In genomic region chr4:62548108-62548524, GRCh38 we compare ENCODE assay signal across 25 cellular contexts.
A peak's percentile ranks its signal among the peaks of the same experiment; 100 is the strongest.
DNase-seq lines count a peak whose midpoint lies in the region; ATAC-seq and TF ChIP-seq lines count a peak whose summit lies in the region.
"Had no signal": no experiment of that assay in that cellular context is flagged by ENCODE, and none has a peak within 500 bp of the region (broad histone marks: within the 10 kb centered on the region; RNA-seq: fewer than 3 reads in every experiment).

No MANE protein-coding gene starts in this region.

- no CpG with 5 or more reads among the region's 13 CpGs for WGBS in H9 (ENCODE audit: extremely low coverage, insufficient read length, low lambda C conversion rate)
- 55% methylated on average over 13 of the region's 13 CpGs for WGBS in heart right ventricle, 2 donors
- 61 to 64% (median 62%) methylated on average over 13 of the region's 13 CpGs for whole genome bisulfite sequencing in psoas muscle, 3 donors

- no peak overlapping the region for H3K18ac ChIP-seq in H9 (ENCODE audit: insufficient read length, low read depth, low read length)

- no peak overlapping the region for H2BK120ac ChIP-seq in H9 (ENCODE audit: low read depth, low read length, poor library complexity, severe bottlenecking)

- no peaks in the 10 kb centered on the region; the same call in 1 of the 2 replicates for H3K4me1 ChIP-seq in H9 (ENCODE audit: insufficient read depth, low read length)
- H3K4me1 ChIP-seq in heart right ventricle: peaks cover 0 to 6% (median 0%) of the 10 kb centered on the region in 9 donors
- H3K4me1 ChIP-seq in psoas muscle: no peaks in the 10 kb centered on the region
- H3K4me1 ChIP-seq: adrenal gland, thyroid gland had no signal

- H3K27ac ChIP-seq in H9 (ENCODE audit: insufficient read length, low read depth, low read length): no peak overlapping the region
- peak overlapping the region in 2 of 10 donors; percentile 7 to 15 for H3K27ac ChIP-seq in heart right ventricle
- no peak overlapping the region for H3K27ac ChIP-seq in psoas muscle
- H3K27ac ChIP-seq: adrenal gland, cardiac muscle cell, thyroid gland had no signal

- no peak overlapping the region for H3K23ac ChIP-seq in H9 (ENCODE audit: insufficient read length, low read depth, low read length)

- no peak overlapping the region for H2BK20ac ChIP-seq in H9 (ENCODE audit: low read depth, low read length, poor library complexity, severe bottlenecking)

- no peak overlapping the region for H3K56ac ChIP-seq in H9 (ENCODE audit: insufficient read length, low read depth, low read length)

- no peak overlapping the region for H3K4ac ChIP-seq in H9 (ENCODE audit: low read depth, low read length)

- no peak overlapping the region for H3K4me3 ChIP-seq in heart right ventricle
- H3K4me3 ChIP-seq in psoas muscle: no peak overlapping the region
- H3K4me3 ChIP-seq: adrenal gland, cardiac muscle cell, K562, thyroid gland had no signal

- H4K20me1 ChIP-seq in H9 (ENCODE audit: control insufficient read depth, insufficient read depth, insufficient read length): no peaks in the 10 kb centered on the region

- no peaks in the 10 kb centered on the region for H3K36me3 Mint-ChIP-seq in H9 (ENCODE audit: insufficient read depth in 1 of 3, low read depth in 3 of 3)
- no peaks in the 10 kb centered on the region for H3K36me3 Mint-ChIP-seq in stimulated activated memory B cell treated with anti-CD40 and anti-IgM and Interleukin-4, amounts not matched to agents 10 μg/mL and 1 μg/mL and 100 μg/mL, for 72 hours
- H3K36me3 Mint-ChIP-seq: CD4-positive, alpha-beta memory T cell; natural killer cell treated with Interleukin-12 subunit alpha and Interleukin-12 subunit beta and Interleukin-15 and Interleukin-18, amount 100 ng/mL, for 72 hours; stimulated activated effector memory CD8-positive, alpha-beta T cell treated with anti-CD3 and anti-CD28 coated beads, Interleukin-12 subunit alpha, Interleukin-12 subunit beta, amount 100 ng/mL, for 72 hours had no signal

- TF ChIP-seq CTCF in H9 (conservative IDR thresholded peaks at IDR 0.05) (peak; percentile 44; the same call in 2 of the 3 replicates), heart right ventricle (IDR thresholded peaks at IDR 0.05) (peak in 1 of 9 donors; percentile 14), psoas muscle (IDR thresholded peaks at IDR 0.05) (no peak)

- DNase-seq in H9 (peak; percentile 65), SK-MEL-5 (ENCODE audit: low read depth, low spot score) (peak; percentile 15), heart right ventricle (peak; percentile 49 to 59), psoas muscle (peak; percentile 36 to 67), OCI-M1 (lab: John Stamatoyannopoulos, UW) (no peak), NOMO-1 (lab: John Stamatoyannopoulos, UW; ENCODE audit: unreplicated experiment in 2 of 2) (no peak), left colon (no peak)
- DNase-seq: activated CD4-positive, alpha-beta T cell treated with anti-CD3 and anti-CD28 coated beads for 4 hours; activated CD8-positive, alpha-beta memory T cell treated with anti-CD3 and anti-CD28 coated beads, Interleukin-2, amount 50 U/mL, for 48 hours; activated gamma-delta T cell; adrenal gland; CD4-positive, alpha-beta memory T cell; DMS53; effector CD8-positive, alpha-beta T cell; mesenchymal stem cell; NCI-H1092 treated with DMSO at 0.1 percent for 48 hours; NCI-H524 treated with DMSO at 0.1 percent for 48 hours; stimulated activated CD4-positive, alpha-beta T cell treated with anti-CD3 and anti-CD28 coated beads, Interleukin-12 subunit alpha, Interleukin-12 subunit beta, amount 100 ng/mL, for 4 hours; thyroid gland had no signal

- no peaks in the 10 kb centered on the region for H3K79me1 ChIP-seq in H9 (ENCODE audit: insufficient read depth, low read depth, low read length, poor library complexity, severe bottlenecking)

- no peaks in the 10 kb centered on the region for H3K36me3 ChIP-seq in heart right ventricle
- no peaks in the 10 kb centered on the region for H3K36me3 ChIP-seq in psoas muscle (ENCODE audit: insufficient read depth in 1 of 2, low read depth in 1 of 2)
- H3K36me3 ChIP-seq: adrenal gland, cardiac muscle cell, thyroid gland had no signal

- H3K9me3 Mint-ChIP-seq in H9: no peaks in the 10 kb centered on the region; a peak in 1 of 5 replicates
- H3K9me3 Mint-ChIP-seq in stimulated activated memory B cell treated with anti-CD40 and anti-IgM and Interleukin-4, amounts not matched to agents 10 μg/mL and 1 μg/mL and 100 μg/mL, for 72 hours: peaks cover 9% of the 10 kb centered on the region

- no peaks in the 10 kb centered on the region for H3K9me3 ChIP-seq in H9 (ENCODE audit: control insufficient read depth, low read depth, low read length)
- H3K9me3 ChIP-seq in heart right ventricle: no peaks in the 10 kb centered on the region
- no peaks in the 10 kb centered on the region for H3K9me3 ChIP-seq in psoas muscle
- H3K9me3 ChIP-seq: adrenal gland, thyroid gland had no signal

- H2BK12ac ChIP-seq in H9 (ENCODE audit: insufficient read length, low read depth, low read length): no peak overlapping the region

- H4K91ac ChIP-seq in H9 (ENCODE audit: insufficient read length, low read depth, low read length): no peak overlapping the region

- H3K23me2 ChIP-seq in H9 (ENCODE audit: insufficient read length, low read depth, low read length, poor library complexity, severe bottlenecking): no peaks in the 10 kb centered on the region

- H3K27me3 ChIP-seq in H9 (ENCODE audit: insufficient read depth, low read length) (no peaks in the 10 kb centered on the region), heart right ventricle (no peaks in the 10 kb centered on the region), psoas muscle (ENCODE audit: insufficient read depth in 3 of 3, low read length in 2 of 3) (no peaks in the 10 kb centered on the region)
- H3K27me3 ChIP-seq: adrenal gland, cardiac muscle cell, thyroid gland had no signal

- H2AK5ac ChIP-seq in H9 (ENCODE audit: insufficient read length, low read length): no peak overlapping the region

- no peak overlapping the region for H4K5ac ChIP-seq in H9 (ENCODE audit: insufficient read length, low read depth, low read length)

- H3K79me2 ChIP-seq in H9 (ENCODE audit: insufficient read depth, low read length): no peaks in the 10 kb centered on the region

- H2AFZ ChIP-seq in H9 (ENCODE audit: low read length): no peak overlapping the region

- peak in 7 of 8 donors; percentile 39 to 81 (median 56) for ATAC-seq in heart right ventricle
- no peak for ATAC-seq in psoas muscle
- ATAC-seq in left colon: no peak
- ATAC-seq in stimulated activated memory B cell treated with anti-CD40 and anti-IgM and Interleukin-4, amounts not matched to agents 10 μg/mL and 1 μg/mL and 100 μg/mL, for 72 hours: no peak
- ATAC-seq: HCT116; K562; natural killer cell treated with Interleukin-12 subunit alpha and Interleukin-12 subunit beta and Interleukin-15 and Interleukin-18, amount 100 ng/mL, for 72 hours; stimulated activated effector memory CD8-positive, alpha-beta T cell treated with anti-CD3 and anti-CD28 coated beads, Interleukin-12 subunit alpha, Interleukin-12 subunit beta, amount 100 ng/mL, for 72 hours had no signal

- H3T11ph ChIP-seq in H9 (ENCODE audit: low read length): no peak overlapping the region

- no peak overlapping the region for H2BK15ac ChIP-seq in H9 (ENCODE audit: low read depth, low read length)

- H3K4me2 ChIP-seq in H9 (ENCODE audit: insufficient read depth, insufficient read length, low read length): no peak overlapping the region

- H3K9ac ChIP-seq in H9 (ENCODE audit: extremely low read depth, insufficient read length, low read length): no peak overlapping the region

- no peak overlapping the region for H4K8ac ChIP-seq in H9 (replicated peaks; ENCODE audit: insufficient read length, low read depth, low read length)

- in situ Hi-C loops in SK-MEL-5 (cut with HindIII; ENCODE audit: low pct_unique_long_range_greater_than_20kb, low sequenced_read_pairs): no loop called here

- H3K4me3 Mint-ChIP-seq in H9: no peak overlapping the region
- H3K4me3 Mint-ChIP-seq in stimulated activated memory B cell treated with anti-CD40 and anti-IgM and Interleukin-4, amounts not matched to agents 10 μg/mL and 1 μg/mL and 100 μg/mL, for 72 hours: no peak overlapping the region
- H3K4me3 Mint-ChIP-seq: CD4-positive, alpha-beta memory T cell; natural killer cell treated with Interleukin-12 subunit alpha and Interleukin-12 subunit beta and Interleukin-15 and Interleukin-18, amount 100 ng/mL, for 72 hours; stimulated activated effector memory CD8-positive, alpha-beta T cell treated with anti-CD3 and anti-CD28 coated beads, Interleukin-12 subunit alpha, Interleukin-12 subunit beta, amount 100 ng/mL, for 72 hours had no signal

- no peak overlapping the region for H3K14ac ChIP-seq in H9 (ENCODE audit: insufficient read depth, low read length)

- intact Hi-C loops in heart right ventricle (cut with DNase I) (no loop called here), psoas muscle (cut with DNase I) (no loop called here), left colon (cut with DNase I, micrococcal nuclease) (no loop called here)

- H2BK5ac ChIP-seq in H9 (ENCODE audit: insufficient read length, low read length): no peak overlapping the region

- no peaks in the 10 kb centered on the region for H3K27me3 Mint-ChIP-seq in H9 (ENCODE audit: low read depth)
- H3K27me3 Mint-ChIP-seq in stimulated activated memory B cell treated with anti-CD40 and anti-IgM and Interleukin-4, amounts not matched to agents 10 μg/mL and 1 μg/mL and 100 μg/mL, for 72 hours: no peaks in the 10 kb centered on the region
- H3K27me3 Mint-ChIP-seq: CD4-positive, alpha-beta memory T cell; natural killer cell treated with Interleukin-12 subunit alpha and Interleukin-12 subunit beta and Interleukin-15 and Interleukin-18, amount 100 ng/mL, for 72 hours had no signal

- peak overlapping the region in 2 of 3 experiments; percentile 25 to 58; a peak in 4 of 7 replicates for H3K27ac Mint-ChIP-seq in H9
- no peak overlapping the region for H3K27ac Mint-ChIP-seq in stimulated activated memory B cell treated with anti-CD40 and anti-IgM and Interleukin-4, amounts not matched to agents 10 μg/mL and 1 μg/mL and 100 μg/mL, for 72 hours
- H3K27ac Mint-ChIP-seq: CD4-positive, alpha-beta memory T cell; natural killer cell treated with Interleukin-12 subunit alpha and Interleukin-12 subunit beta and Interleukin-15 and Interleukin-18, amount 100 ng/mL, for 72 hours; stimulated activated effector memory CD8-positive, alpha-beta T cell treated with anti-CD3 and anti-CD28 coated beads, Interleukin-12 subunit alpha, Interleukin-12 subunit beta, amount 100 ng/mL, for 72 hours had no signal

- peaks cover 29 to 38% of the 10 kb centered on the region in 2 experiments for H3K4me1 Mint-ChIP-seq in H9
- H3K4me1 Mint-ChIP-seq in stimulated activated memory B cell treated with anti-CD40 and anti-IgM and Interleukin-4, amounts not matched to agents 10 μg/mL and 1 μg/mL and 100 μg/mL, for 72 hours: no peaks in the 10 kb centered on the region
- H3K4me1 Mint-ChIP-seq: CD4-positive, alpha-beta memory T cell; stimulated activated effector memory CD8-positive, alpha-beta T cell treated with anti-CD3 and anti-CD28 coated beads, Interleukin-12 subunit alpha, Interleukin-12 subunit beta, amount 100 ng/mL, for 72 hours had no signal

Comparison
In these comparisons a context has a peak if more than half of its experiments do, and no peak if none do; other contexts are left out.
1. DNase-seq: peak in H9 (single experiment), SK-MEL-5 (single experiment), heart right ventricle (2 of 2) and psoas muscle (2 of 2); none in OCI-M1 (single experiment), NOMO-1 (0 of 2) and left colon (0 of 2).
2. ATAC-seq: peak in heart right ventricle (7 of 8); none in psoas muscle (0 of 4), left colon (single experiment) and stimulated activated memory B cell treated with anti-CD40 and anti-IgM and Interleukin-4, amounts not matched to agents 10 μg/mL and 1 μg/mL and 100 μg/mL, for 72 hours (single experiment).